Comparison of ENCODE assay signal across 16 cellular contexts in the genomic region with DNA sequence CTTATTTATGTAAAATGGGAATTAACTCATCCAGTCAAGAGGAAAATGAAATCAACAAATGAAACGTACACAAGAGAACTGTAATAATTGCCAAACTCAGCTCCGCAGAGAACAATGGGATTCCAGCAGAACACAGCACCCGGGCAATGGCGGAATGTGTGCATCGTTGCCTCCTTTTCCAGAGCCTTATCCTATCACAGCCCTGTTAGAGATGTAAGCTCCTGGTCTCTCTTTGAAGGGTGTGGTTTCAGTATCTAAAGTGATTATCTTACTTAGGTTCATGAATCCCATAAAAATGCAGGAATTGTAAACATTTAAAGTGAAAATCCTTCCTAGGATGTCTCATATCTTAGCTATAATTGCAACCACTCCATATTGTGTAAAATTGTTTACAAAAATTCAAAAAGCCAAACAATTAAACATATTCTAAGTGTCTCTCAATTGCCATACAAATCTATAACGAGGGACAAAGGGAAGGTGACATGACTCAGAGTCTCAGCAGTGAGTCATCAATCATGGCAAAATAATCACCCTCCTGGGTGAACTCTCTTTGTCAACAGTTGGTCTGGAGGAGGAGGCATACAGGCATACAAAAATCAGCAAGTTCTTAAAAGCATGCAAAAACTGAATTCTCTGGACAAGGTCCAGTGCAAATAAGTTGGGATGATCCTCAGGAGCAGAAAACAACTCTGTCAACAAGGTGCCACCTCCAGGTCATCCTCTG. TPM values are rescaled to one million over a fixed set of nuclear protein-coding genes. Genes with fewer than 3 reads are reported as not detected.
A peak's percentile ranks its signal among the peaks of the same experiment; 100 is the strongest.
DNase-seq lines count a peak whose midpoint lies in the region; ATAC-seq and TF ChIP-seq lines count a peak whose summit lies in the region.
"Had no signal": no experiment of that assay in that cellular context is flagged by ENCODE, and none has a peak within 500 bp of the region (broad histone marks: within the 10 kb centered on the region; RNA-seq: fewer than 3 reads in every experiment).

No MANE protein-coding gene starts in this region.

- BruUV-seq in mammary epithelial cell (replicated peaks; lab: Mats Ljungman, UMichigan), result no TSS peak

- H3K9ac ChIP-seq in mammary epithelial cell (ENCODE audit: insufficient read depth, low read length), result no peak overlapping the region
- H3K9ac ChIP-seq: BLaER1 treated with 17β-estradiol and CSF1 and Interleukin-3, amounts not matched to agents 10 nM and 100 nM had no signal

- H3K9me3 ChIP-seq in mammary epithelial cell (replicated peaks; ENCODE audit: insufficient read depth, low read length) (no peaks in the 10 kb centered on the region), right lobe of liver (no peaks in the 10 kb centered on the region)
- H3K9me3 ChIP-seq: BLaER1 treated with 17β-estradiol and CSF1 and Interleukin-3, amounts not matched to agents 10 nM and 100 nM; Peyer's patch had no signal

- peak; percentile 51 for DNase-seq in DMS153 treated with DMSO at 0.1 percent for 48 hours (lab: John Stamatoyannopoulos, UW; ENCODE audit: unreplicated experiment)
- DNase-seq in LoVo (ENCODE audit: low spot score), result peak; percentile 61
- peak; percentile 32 for DNase-seq in mammary epithelial cell
- no peak for DNase-seq in right lobe of liver
- DNase-seq in NCI-H1436 (lab: John Stamatoyannopoulos, UW), result no peak
- no peak for DNase-seq in activated T-cell treated with anti-CD3 and anti-CD28 coated beads, Interleukin-2, amount 50 U/mL, for 48 hours
- DNase-seq: activated CD4-positive, CD25-positive, alpha-beta regulatory T cell treated with anti-CD3 and anti-CD28 coated beads, Interleukin-2, amount 50 U/mL, for 72 hours; immature natural killer cell; NCI-H1092; NCI-H446 treated with DMSO at 0.1 percent for 48 hours; Peyer's patch; stimulated activated CD8-positive, alpha-beta memory T cell treated with anti-CD3 and anti-CD28 coated beads, Interleukin-4, amount 100 ng/mL, for 48 hours; T-helper 1 cell had no signal

- H3K27ac ChIP-seq in mammary epithelial cell (ENCODE audit: insufficient read depth, low read depth, low read length), result no peak overlapping the region
- H3K27ac ChIP-seq in right lobe of liver, result no peak overlapping the region
- H3K27ac ChIP-seq: BLaER1 treated with 17β-estradiol and CSF1 and Interleukin-3, amounts not matched to agents 10 nM and 100 nM; Peyer's patch had no signal

- no peak overlapping the region for H2AFZ ChIP-seq in mammary epithelial cell (ENCODE audit: low read depth, low read length)

- H3K36me3 ChIP-seq in mammary epithelial cell (ENCODE audit: insufficient read depth, low read length) (no peaks in the 10 kb centered on the region), right lobe of liver (no peaks in the 10 kb centered on the region)
- H3K36me3 ChIP-seq: BLaER1 treated with 17β-estradiol and CSF1 and Interleukin-3, amounts not matched to agents 10 nM and 100 nM; Peyer's patch had no signal

- dilution Hi-C loops in mammary epithelial cell (cut with HindIII; ENCODE audit: low sequenced_read_pairs), result no loop called here

- intact Hi-C loops in mammary epithelial cell (cut with micrococcal nuclease) (no loop called here), right lobe of liver (cut with DNase I) (no loop called here)

- in situ Hi-C loops in mammary epithelial cell (cut with MboI; ENCODE audit: low sequenced_read_pairs in 2 of 2), result no loop called here

- TF ChIP-seq CTCF in mammary epithelial cell (conservative IDR thresholded peaks at IDR 0.05 in 1 of 2, IDR thresholded peaks at IDR 0.05 in 1 of 2; ENCODE audit: extremely low read depth in 1 of 2, insufficient read depth in 1 of 2, low read depth in 1 of 2, low read length in 2 of 2) (no peak), right lobe of liver (IDR thresholded peaks at IDR 0.05) (no peak)

- H3K4me2 ChIP-seq in mammary epithelial cell (ENCODE audit: insufficient read depth, low read depth, low read length), result no peak overlapping the region

- no peaks in the 10 kb centered on the region for H3K27me3 ChIP-seq in mammary epithelial cell (ENCODE audit: insufficient read depth, low read length)
- no peaks in the 10 kb centered on the region for H3K27me3 ChIP-seq in right lobe of liver
- H3K27me3 ChIP-seq: BLaER1 treated with 17β-estradiol and CSF1 and Interleukin-3, amounts not matched to agents 10 nM and 100 nM; Peyer's patch had no signal

- WGBS in mammary epithelial cell (ENCODE audit: low coverage, missing lambda C conversion rate), result 58% methylated on average over 6 of the region's 6 CpGs
- 61% methylated on average over 6 of the region's 6 CpGs for WGBS in right lobe of liver (ENCODE audit: insufficient coverage, low coverage, low lambda C conversion rate, missing lambda C conversion rate)

- no peaks in the 10 kb centered on the region for H3K79me2 ChIP-seq in mammary epithelial cell (ENCODE audit: insufficient read depth, low read length)

- peak; percentile 59 to 93 (median 82) for ATAC-seq in right lobe of liver
- ATAC-seq in GM19452 (IDR thresholded peaks at IDR 0.05; ENCODE audit: unreplicated experiment), result no peak
- ATAC-seq in HG02852 (IDR thresholded peaks at IDR 0.05; ENCODE audit: unreplicated experiment), result no peak

- no peak for TF ChIP-seq POLR2A in right lobe of liver (IDR thresholded peaks at IDR 0.05)

- H3K4me1 ChIP-seq in mammary epithelial cell (ENCODE audit: insufficient read depth, low read length) (peaks cover 7% of the 10 kb centered on the region), right lobe of liver (peaks cover 0 to 27% (median 3%) of the 10 kb centered on the region in 4 donors)
- H3K4me1 ChIP-seq: Peyer's patch had no signal

- no peak overlapping the region for H3K4me3 ChIP-seq in mammary epithelial cell (replicated peaks in 1 of 3; ENCODE audit: insufficient read depth in 1 of 3, low read depth in 2 of 3, low read length in 3 of 3)
- H3K4me3 ChIP-seq in right lobe of liver, result no peak overlapping the region
- H3K4me3 ChIP-seq: BLaER1 treated with 17β-estradiol and CSF1 and Interleukin-3, amounts not matched to agents 10 nM and 100 nM; Peyer's patch had no signal

- H4K20me1 ChIP-seq in mammary epithelial cell (ENCODE audit: insufficient read depth, low read length), result no peaks in the 10 kb centered on the region
- H4K20me1 ChIP-seq: BLaER1 treated with 17β-estradiol and CSF1 and Interleukin-3, amounts not matched to agents 10 nM and 100 nM had no signal

- CTCF ChIA-PET in mammary epithelial cell (lab: Charles Lee; ENCODE audit: low non-redundant PET), result no interaction called here

RNA-seq across cellular contexts. Expression of a gene that starts 22.6 kb away (rescaled TPM):
- total RNA-seq in mammary epithelial cell (10 to 100 TPM; 11.8 to 25.8 TPM), right lobe of liver (10 to 100 TPM in 1 of 6 experiments, 1 to 10 TPM in 5; 3.1 to 12.6 (median 5.7) TPM)
- 5.3 TPM for polyA plus RNA-seq in mammary epithelial cell
- polyA minus RNA-seq in mammary epithelial cell, result 10.6 TPM

Comparison
In these comparisons a context has a peak if more than half of its experiments do, and no peak if none do; other contexts are left out.
1. DNase-seq: peak in DMS153 treated with DMSO at 0.1 percent for 48 hours (single experiment), LoVo (single experiment) and mammary epithelial cell (single experiment); none in right lobe of liver (0 of 3), NCI-H1436 (single experiment) and activated T-cell treated with anti-CD3 and anti-CD28 coated beads, Interleukin-2, amount 50 U/mL, for 48 hours (0 of 2).
2. ATAC-seq: peak in right lobe of liver (4 of 4); none in GM19452 (single experiment) and HG02852 (single experiment).